In the genomic region with DNA sequence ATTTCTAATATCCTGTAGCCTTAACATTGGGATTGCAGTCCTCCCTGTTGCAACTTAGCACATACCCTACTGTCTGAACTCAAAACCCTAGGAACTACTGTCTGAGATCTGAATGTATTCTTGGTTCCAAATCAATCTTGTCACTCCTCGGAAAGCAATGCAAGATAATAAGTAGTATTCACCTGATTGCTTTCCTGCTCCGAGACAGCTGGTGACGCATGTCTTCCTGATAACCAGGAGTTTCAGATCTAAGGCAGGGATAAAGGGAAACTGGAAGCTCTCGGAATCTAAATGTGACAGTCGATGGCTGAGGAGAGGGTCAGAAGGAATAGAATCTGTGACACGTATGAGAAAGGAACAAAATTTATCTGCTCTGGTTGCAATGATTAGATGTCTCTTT, we compare ENCODE assay signal across 23 cellular contexts.
"Had no signal": no experiment of that assay in that cellular context is flagged by ENCODE, and none has a peak within 500 bp of the region (broad histone marks: within the 10 kb centered on the region; RNA-seq: fewer than 3 reads in every experiment).

No MANE protein-coding gene starts in this region.

- H3K9me3 ChIP-seq: Peyer's patch, SJSA1, SK-N-SH had no signal

- H3K4me3 ChIP-seq: PC-9, Peyer's patch, SJSA1 had no signal

- H3K4me1 ChIP-seq: Peyer's patch, SJSA1 had no signal

- H2AFZ ChIP-seq: PC-9 had no signal

- H3K9me2 ChIP-seq: SK-N-SH had no signal

- H3K27ac ChIP-seq: HL-60, PC-9, Peyer's patch, SJSA1 had no signal

- H3K36me3 ChIP-seq: Peyer's patch, SJSA1 had no signal

- ATAC-seq: Right ventricle myocardium inferior had no signal

- H3K4me2 ChIP-seq: PC-9, SK-N-SH had no signal

- H3K27me3 ChIP-seq: Peyer's patch, SJSA1 had no signal

- DNase-seq: KBM-7, MV-4-11, NCI-H1048, NCI-H1105, NCI-H1417, NCI-H1436 treated with DMSO at 0.1 percent for 48 hours, NCI-H1694, NCI-H187 treated with DMSO at 0.1 percent for 48 hours, NCI-H2029 treated with DMSO at 0.1 percent for 48 hours, NCI-H2171 treated with DMSO at 0.1 percent for 48 hours, NCI-H345, NCI-H446 treated with DMSO at 0.1 percent for 48 hours, NCI-H510A treated with DMSO at 0.1 percent for 48 hours, NCI-H526, OCI-M1, PC-9, Peyer's patch, SHP77 treated with DMSO at 0.1 percent for 48 hours, SK-N-SH, SW 1271 had no signal

- H3K9ac ChIP-seq: SK-N-SH had no signal
